ENCODE assay signal across 12 cellular contexts in the genomic region with DNA sequence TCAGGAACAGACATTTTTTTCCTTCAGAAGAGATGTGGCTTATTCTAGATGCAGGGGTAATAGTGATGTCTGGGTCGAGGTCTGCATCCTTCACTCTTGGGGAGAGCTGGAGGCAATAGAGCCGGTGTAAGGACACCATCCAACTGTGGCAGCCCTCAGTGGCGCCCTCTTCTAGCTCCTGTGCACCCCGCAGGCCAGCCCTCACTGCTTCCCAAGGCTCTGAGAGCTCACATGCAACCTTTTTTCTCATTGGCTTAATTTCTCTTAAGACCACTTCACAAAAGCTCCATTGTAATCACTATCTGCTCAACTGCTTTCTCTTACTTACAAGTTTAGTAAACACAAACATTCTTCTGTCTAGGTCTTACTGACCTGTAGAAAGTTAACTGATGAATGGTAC. TPM values are rescaled to one million over a fixed set of nuclear protein-coding genes. Genes with fewer than 3 reads are reported as not detected.
DNase-seq lines count a peak whose midpoint lies in the region; ATAC-seq and TF ChIP-seq lines count a peak whose summit lies in the region.
"Had no signal": no experiment of that assay in that cellular context is flagged by ENCODE, and none has a peak within 500 bp of the region (broad histone marks: within the 10 kb centered on the region; RNA-seq: fewer than 3 reads in every experiment).

No MANE protein-coding gene starts in this region.

- H3K27ac ChIP-seq in GM23338 (ENCODE audit: low read depth) = no peak overlapping the region
- H3K27ac ChIP-seq: ascending aorta, lower lobe of right lung had no signal

- H3K4me1 ChIP-seq in GM23338 (ENCODE audit: insufficient read depth) = peaks cover 6% of the 10 kb centered on the region; the same call in 1 of the 2 replicates

- no peaks in the 10 kb centered on the region for H3F3A ChIP-seq in GM23338 (replicated peaks; ENCODE audit: low read depth)

- ATAC-seq in GM23338 (peak; percentile 70), HG03354 (IDR thresholded peaks at IDR 0.05; ENCODE audit: poor library complexity, severe bottlenecking, unreplicated experiment) (no peak)
- ATAC-seq: lower lobe of right lung had no signal

- H4K20me1 ChIP-seq in GM23338 (replicated peaks; ENCODE audit: insufficient read depth) = no peaks in the 10 kb centered on the region

- peaks cover 3% of the 10 kb centered on the region; the same call in 2 of the 3 replicates for H3K9me3 Mint-ChIP-seq in GM23338

- H3K4me3 Mint-ChIP-seq in GM23338 = no peak overlapping the region

- H3K4me2 ChIP-seq in GM23338 = no peak overlapping the region

- H3K36me3 ChIP-seq in GM23338 (ENCODE audit: insufficient read depth) = no peaks in the 10 kb centered on the region
- H3K36me3 ChIP-seq: ascending aorta, lower lobe of right lung had no signal

- H3K27me3 Mint-ChIP-seq in GM23338 (ENCODE audit: insufficient read depth, low read depth, poor library complexity) = peaks cover 8% of the 10 kb centered on the region

- no peak overlapping the region; the same call in 1 of the 2 replicates for H2AFZ ChIP-seq in GM23338

- H3K79me2 ChIP-seq in GM23338 (replicated peaks; ENCODE audit: insufficient read depth) = peaks cover 8% of the 10 kb centered on the region

- TF ChIP-seq CTCF in AG09309 (IDR thresholded peaks at IDR 0.05; ENCODE audit: control insufficient read depth, insufficient read depth, low read depth, low read length, missing control alignments) (peak; percentile 32), GM23338 (conservative IDR thresholded peaks at IDR 0.05; ENCODE audit: low read depth in 2 of 2) (peak in 1 of 2 experiments; percentile 62; a peak in 3 of 4 replicates), foreskin fibroblast (IDR thresholded peaks at IDR 0.05; ENCODE audit: low read depth, low read length) (peak; percentile 6)

- H3K27ac Mint-ChIP-seq in GM23338 = no peak overlapping the region

- H3K9me2 ChIP-seq in GM23338 (ENCODE audit: insufficient read depth) = no peaks in the 10 kb centered on the region

- no peaks in the 10 kb centered on the region for H3K27me3 ChIP-seq in GM23338 (ENCODE audit: insufficient read depth)
- H3K27me3 ChIP-seq: ascending aorta had no signal

- DNase-seq in AG09309 (ENCODE audit: low read depth) = no peak
- peak; percentile 84 for DNase-seq in GM23338 (ENCODE audit: low spot score)
- DNase-seq in RKO (ENCODE audit: low spot score) = peak; percentile 29
- no peak for DNase-seq in foreskin fibroblast
- DNase-seq in HUDEP-2 (lab: John Stamatoyannopoulos, UW; ENCODE audit: unreplicated experiment in 76 of 76) = no peak
- DNase-seq in stimulated activated naive CD4-positive, alpha-beta T cell (lab: John Stamatoyannopoulos, UW) = no peak
- no peak for DNase-seq in CD1c-positive myeloid dendritic cell (ENCODE audit: extremely low spot score)
- DNase-seq: Caco-2, GOT3, lower lobe of right lung had no signal

- no peak overlapping the region for H3K4me3 ChIP-seq in AG09309 (ENCODE audit: control insufficient read depth, low read depth, low read length)
- no peak overlapping the region for H3K4me3 ChIP-seq in GM23338
- H3K4me3 ChIP-seq in foreskin fibroblast (ENCODE audit: low read depth in 1 of 2, low read length in 2 of 2) = no peak overlapping the region
- H3K4me3 ChIP-seq: ascending aorta, lower lobe of right lung had no signal

- H3K36me3 Mint-ChIP-seq in GM23338 (ENCODE audit: low read depth) = no peaks in the 10 kb centered on the region; the same call in 2 of the 3 replicates

- peaks cover 7% of the 10 kb centered on the region; the same call in 2 of the 3 replicates for H3K4me1 Mint-ChIP-seq in GM23338

TF ChIP-seq in GM23338, 12 proteins besides CTCF, POLR2A, EP300 and RAD21 (continues in another document):
- TF ChIP-seq POLR2AphosphoS5 (IDR thresholded peaks at IDR 0.05; ENCODE audit: low read depth) (no peak), ZNF331 (CRISPR knock-in tag; IDR thresholded peaks at IDR 0.05; ENCODE audit: low read depth) (no peak), NANOG (IDR thresholded peaks at IDR 0.05; ENCODE audit: borderline replicate concordance) (no peak), JUNB (IDR thresholded peaks at IDR 0.05; ENCODE audit: unreplicated experiment) (no peak), CREB1 (CRISPR knock-in tag; IDR thresholded peaks at IDR 0.05; ENCODE audit: low read depth) (no peak), ZNF114 (CRISPR knock-in tag; IDR thresholded peaks at IDR 0.05) (no peak), EZH2 (IDR thresholded peaks at IDR 0.05; ENCODE audit: low read depth, unreplicated experiment) (no peak)
- TF ChIP-seq, protein P1, sequence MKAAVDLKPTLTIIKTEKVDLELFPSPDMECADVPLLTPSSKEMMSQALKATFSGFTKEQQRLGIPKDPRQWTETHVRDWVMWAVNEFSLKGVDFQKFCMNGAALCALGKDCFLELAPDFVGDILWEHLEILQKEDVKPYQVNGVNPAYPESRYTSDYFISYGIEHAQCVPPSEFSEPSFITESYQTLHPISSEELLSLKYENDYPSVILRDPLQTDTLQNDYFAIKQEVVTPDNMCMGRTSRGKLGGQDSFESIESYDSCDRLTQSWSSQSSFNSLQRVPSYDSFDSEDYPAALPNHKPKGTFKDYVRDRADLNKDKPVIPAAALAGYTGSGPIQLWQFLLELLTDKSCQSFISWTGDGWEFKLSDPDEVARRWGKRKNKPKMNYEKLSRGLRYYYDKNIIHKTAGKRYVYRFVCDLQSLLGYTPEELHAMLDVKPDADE (IDR thresholded peaks at IDR 0.05) = no peak
- TF ChIP-seq, protein P2, sequence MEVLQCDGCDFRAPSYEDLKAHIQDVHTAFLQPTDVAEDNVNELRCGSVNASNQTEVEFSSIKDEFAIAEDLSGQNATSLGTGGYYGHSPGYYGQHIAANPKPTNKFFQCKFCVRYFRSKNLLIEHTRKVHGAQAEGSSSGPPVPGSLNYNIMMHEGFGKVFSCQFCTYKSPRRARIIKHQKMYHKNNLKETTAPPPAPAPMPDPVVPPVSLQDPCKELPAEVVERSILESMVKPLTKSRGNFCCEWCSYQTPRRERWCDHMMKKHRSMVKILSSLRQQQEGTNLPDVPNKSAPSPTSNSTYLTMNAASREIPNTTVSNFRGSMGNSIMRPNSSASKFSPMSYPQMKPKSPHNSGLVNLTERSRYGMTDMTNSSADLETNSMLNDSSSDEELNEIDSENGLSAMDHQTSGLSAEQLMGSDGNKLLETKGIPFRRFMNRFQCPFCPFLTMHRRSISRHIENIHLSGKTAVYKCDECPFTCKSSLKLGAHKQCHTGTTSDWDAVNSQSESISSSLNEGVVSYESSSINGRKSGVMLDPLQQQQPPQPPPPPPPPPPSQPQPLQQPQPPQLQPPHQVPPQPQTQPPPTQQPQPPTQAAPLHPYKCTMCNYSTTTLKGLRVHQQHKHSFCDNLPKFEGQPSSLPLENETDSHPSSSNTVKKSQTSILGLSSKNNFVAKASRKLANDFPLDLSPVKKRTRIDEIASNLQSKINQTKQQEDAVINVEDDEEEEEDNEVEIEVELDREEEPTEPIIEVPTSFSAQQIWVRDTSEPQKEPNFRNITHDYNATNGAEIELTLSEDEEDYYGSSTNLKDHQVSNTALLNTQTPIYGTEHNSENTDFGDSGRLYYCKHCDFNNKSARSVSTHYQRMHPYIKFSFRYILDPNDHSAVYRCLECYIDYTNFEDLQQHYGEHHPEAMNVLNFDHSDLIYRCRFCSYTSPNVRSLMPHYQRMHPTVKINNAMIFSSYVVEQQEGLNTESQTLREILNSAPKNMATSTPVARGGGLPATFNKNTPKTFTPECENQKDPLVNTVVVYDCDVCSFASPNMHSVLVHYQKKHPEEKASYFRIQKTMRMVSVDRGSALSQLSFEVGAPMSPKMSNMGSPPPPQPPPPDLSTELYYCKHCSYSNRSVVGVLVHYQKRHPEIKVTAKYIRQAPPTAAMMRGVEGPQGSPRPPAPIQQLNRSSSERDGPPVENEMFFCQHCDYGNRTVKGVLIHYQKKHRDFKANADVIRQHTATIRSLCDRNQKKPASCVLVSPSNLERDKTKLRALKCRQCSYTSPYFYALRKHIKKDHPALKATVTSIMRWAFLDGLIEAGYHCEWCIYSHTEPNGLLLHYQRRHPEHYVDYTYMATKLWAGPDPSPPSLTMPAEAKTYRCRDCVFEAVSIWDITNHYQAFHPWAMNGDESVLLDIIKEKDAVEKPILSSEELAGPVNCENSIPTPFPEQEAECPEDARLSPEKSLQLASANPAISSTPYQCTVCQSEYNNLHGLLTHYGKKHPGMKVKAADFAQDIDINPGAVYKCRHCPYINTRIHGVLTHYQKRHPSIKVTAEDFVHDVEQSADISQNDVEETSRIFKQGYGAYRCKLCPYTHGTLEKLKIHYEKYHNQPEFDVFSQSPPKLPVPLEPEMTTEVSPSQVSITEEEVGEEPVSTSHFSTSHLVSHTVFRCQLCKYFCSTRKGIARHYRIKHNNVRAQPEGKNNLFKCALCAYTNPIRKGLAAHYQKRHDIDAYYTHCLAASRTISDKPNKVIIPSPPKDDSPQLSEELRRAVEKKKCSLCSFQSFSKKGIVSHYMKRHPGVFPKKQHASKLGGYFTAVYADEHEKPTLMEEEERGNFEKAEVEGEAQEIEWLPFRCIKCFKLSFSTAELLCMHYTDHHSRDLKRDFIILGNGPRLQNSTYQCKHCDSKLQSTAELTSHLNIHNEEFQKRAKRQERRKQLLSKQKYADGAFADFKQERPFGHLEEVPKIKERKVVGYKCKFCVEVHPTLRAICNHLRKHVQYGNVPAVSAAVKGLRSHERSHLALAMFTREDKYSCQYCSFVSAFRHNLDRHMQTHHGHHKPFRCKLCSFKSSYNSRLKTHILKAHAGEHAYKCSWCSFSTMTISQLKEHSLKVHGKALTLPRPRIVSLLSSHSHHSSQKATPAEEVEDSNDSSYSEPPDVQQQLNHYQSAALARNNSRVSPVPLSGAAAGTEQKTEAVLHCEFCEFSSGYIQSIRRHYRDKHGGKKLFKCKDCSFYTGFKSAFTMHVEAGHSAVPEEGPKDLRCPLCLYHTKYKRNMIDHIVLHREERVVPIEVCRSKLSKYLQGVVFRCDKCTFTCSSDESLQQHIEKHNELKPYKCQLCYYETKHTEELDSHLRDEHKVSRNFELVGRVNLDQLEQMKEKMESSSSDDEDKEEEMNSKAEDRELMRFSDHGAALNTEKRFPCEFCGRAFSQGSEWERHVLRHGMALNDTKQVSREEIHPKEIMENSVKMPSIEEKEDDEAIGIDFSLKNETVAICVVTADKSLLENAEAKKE (CRISPR knock-in tag; IDR thresholded peaks at IDR 0.05) = no peak

RNA-seq across cellular contexts. Expression of a gene that starts 3.9 kb away (rescaled TPM):
- 29.5 and 45.5 TPM in 2 replicates for total RNA-seq in GM23338 (2014; rRNA removed; shearing (Covaris generic))
- polyA plus RNA-seq in GM23338 (2016; fragmentation: Nextera tagmentation; extraction: Ambion mirVana) = 12.3 and 17.3 TPM in 2 replicates

Comparison
In these comparisons a context has a peak if more than half of its experiments do, and no peak if none do; other contexts are left out.
1. DNase-seq: peak in GM23338 (single experiment) and RKO (single experiment); none in AG09309 (single experiment), foreskin fibroblast (0 of 2), HUDEP-2 (0 of 76), stimulated activated naive CD4-positive, alpha-beta T cell (0 of 6) and CD1c-positive myeloid dendritic cell (single experiment).